In the genomic region with DNA sequence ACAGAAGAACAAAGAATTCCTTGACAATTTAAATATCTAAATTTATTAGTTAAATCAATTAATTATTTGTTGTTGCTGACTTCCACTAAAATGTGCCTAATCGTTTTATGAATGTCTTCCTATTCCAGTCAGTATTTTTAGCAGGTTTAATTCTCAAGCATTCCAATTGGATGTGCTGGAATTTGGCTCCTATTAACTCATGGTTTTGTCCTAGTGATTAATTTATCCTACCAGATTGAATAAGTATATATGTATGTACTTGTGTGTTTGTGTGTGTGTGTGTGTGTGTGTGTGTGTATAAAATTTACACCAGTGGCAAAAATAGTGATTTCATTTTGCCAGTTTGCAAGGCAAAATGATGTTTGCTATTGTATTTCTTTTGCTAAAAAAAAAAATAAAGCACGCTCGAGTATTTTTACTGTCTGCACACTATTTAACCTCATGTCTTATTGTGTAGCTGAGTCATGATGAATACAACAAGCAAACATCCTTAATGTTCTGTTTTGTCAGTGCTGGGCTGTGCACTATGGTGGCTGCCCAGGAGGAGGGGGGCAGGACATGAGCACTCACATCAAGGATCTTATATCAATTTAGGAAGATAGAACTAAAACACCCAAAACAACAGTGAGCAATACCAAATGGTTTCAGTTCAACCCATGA, we compare ENCODE assay signal across 1 cellular context.
TF ChIP-seq lines count a peak whose summit lies in the region.

No MANE protein-coding gene starts in this region.

TF ChIP-seq in endothelial cell of umbilical vein, 7 proteins besides CTCF, POLR2A, EP300 and RAD21 (continued from another document):
- TF ChIP-seq POLR2AphosphoS5 (IDR thresholded peaks at IDR 0.05; ENCODE audit: insufficient read depth, low read depth, low read length): peak; percentile 38
- TF ChIP-seq, protein P1, sequence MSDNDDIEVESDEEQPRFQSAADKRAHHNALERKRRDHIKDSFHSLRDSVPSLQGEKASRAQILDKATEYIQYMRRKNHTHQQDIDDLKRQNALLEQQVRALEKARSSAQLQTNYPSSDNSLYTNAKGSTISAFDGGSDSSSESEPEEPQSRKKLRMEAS (IDR thresholded peaks at IDR 0.05; ENCODE audit: insufficient read depth, insufficient read length): no peak
- TF ChIP-seq GATA2 (IDR thresholded peaks at IDR 0.05; ENCODE audit: insufficient read depth, insufficient read length, low read depth, low read length): peak; percentile 22
- peak; percentile 13 for TF ChIP-seq MYC (IDR thresholded peaks at IDR 0.05; ENCODE audit: low read depth, low read length)
- TF ChIP-seq EZH2 (IDR thresholded peaks at IDR 0.05; ENCODE audit: borderline replicate concordance, low read depth, low read length, severe bottlenecking): no peak
- peak; percentile 82 for TF ChIP-seq FOS (IDR thresholded peaks at IDR 0.05; ENCODE audit: borderline replicate concordance, insufficient read depth, low read length)
